Comparison of ENCODE assay signal across 1 cellular context in genomic region chr7:68725843-68726242, GRCh38.
TF ChIP-seq lines count a peak whose summit lies in the region.

No MANE protein-coding gene starts in this region.

TF ChIP-seq in K562, 482 proteins besides CTCF, POLR2A, EP300 and RAD21 (continued from another document):
- TF ChIP-seq E4F1 (CRISPR knock-in tag; IDR thresholded peaks at IDR 0.05; ENCODE audit: borderline replicate concordance) (no peak), TCF3 (CRISPR knock-in tag; IDR thresholded peaks at IDR 0.05) (no peak), CBFA2T2 (conservative IDR thresholded peaks at IDR 0.05) (no peak), MED1 (CRISPR knock-in tag; IDR thresholded peaks at IDR 0.05; ENCODE audit: borderline replicate concordance) (no peak), ARID3A (IDR thresholded peaks at IDR 0.05; ENCODE audit: borderline replicate concordance, low read depth, low read length) (no peak), KAT8 (IDR thresholded peaks at IDR 0.05; ENCODE audit: low read depth) (no peak)
TF ChIP-seq in K562: peak in this region for 0.
